Comparison of ENCODE assay signal across 8 cellular contexts in the genomic region with DNA sequence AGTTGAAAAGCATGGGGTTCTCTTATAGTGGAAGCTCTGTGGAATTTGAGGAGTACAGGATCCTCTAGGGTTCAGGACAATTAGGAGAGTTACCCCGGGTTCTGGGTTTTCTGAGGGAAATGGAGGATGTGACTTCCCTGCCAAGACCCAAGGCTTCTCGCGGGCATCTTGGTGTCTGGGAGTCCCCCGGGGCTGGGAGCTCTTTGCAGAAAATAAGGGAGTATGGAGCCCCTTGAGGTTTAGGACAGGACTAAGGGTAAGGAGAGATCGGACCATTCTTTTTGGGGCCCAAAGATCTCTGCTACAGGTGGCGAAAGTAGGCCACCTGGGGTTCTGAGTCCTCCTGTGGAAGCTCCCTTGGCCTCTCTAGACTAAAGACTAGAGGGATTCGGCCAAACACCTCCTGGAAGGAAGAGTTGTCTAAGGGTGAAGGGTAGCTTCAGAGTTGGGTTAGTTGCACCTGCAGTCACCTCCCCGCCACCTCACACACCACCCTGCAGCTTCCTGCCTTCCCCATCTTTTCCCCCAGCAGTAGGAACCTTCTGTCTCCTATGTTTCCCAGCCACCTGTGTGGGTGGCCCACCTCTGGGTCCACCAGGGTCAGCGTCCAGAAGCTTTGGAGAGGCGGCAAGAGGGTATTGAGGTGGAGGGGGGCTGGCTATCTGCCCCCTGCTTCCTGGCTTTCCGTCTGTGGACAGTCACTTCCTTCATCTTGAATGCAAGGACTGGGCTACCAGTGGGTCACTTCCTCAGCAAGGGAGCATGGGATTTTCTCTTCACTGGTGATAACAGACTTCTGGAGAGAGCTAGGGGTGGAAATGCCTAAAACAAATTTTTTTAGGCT. TPM values are rescaled to one million over a fixed set of nuclear protein-coding genes. Genes with fewer than 3 reads are reported as not detected.
A peak's percentile ranks its signal among the peaks of the same experiment; 100 is the strongest.
DNase-seq lines count a peak whose midpoint lies in the region; ATAC-seq and TF ChIP-seq lines count a peak whose summit lies in the region.

No MANE protein-coding gene starts in this region.

- H3K36me3 ChIP-seq in muscle layer of duodenum (ENCODE audit: control insufficient read depth in 1 of 2, insufficient read depth in 2 of 2, low read length in 2 of 2) = no peaks in the 10 kb centered on the region

- H3K9me3 ChIP-seq in AG04450 (ENCODE audit: control insufficient read depth, insufficient read depth, low read length) (no peaks in the 10 kb centered on the region), muscle layer of duodenum (ENCODE audit: control insufficient read depth in 1 of 2, low read length in 2 of 2) (no peaks in the 10 kb centered on the region)

- TSS peak; percentile 25 for BruUV-seq in MCF 10A (replicated peaks; lab: Mats Ljungman, UMichigan)

- ATAC-seq in HG02759 (IDR thresholded peaks at IDR 0.05; ENCODE audit: unreplicated experiment) = no peak

- H3K4me3 ChIP-seq in AG04450 (ENCODE audit: low read depth, low read length) (peak overlapping the region; percentile 88), muscle layer of duodenum (ENCODE audit: low read depth in 1 of 2, low read length in 2 of 2) (peak overlapping the region; percentile 84 to 90)
- H3K4me3 ChIP-seq in Jurkat, Clone E6-1 (ENCODE audit: low read length) = peak overlapping the region; percentile 94

- H3K27ac ChIP-seq in AG04450 (ENCODE audit: low read depth, low read length) (no peak overlapping the region), muscle layer of duodenum (ENCODE audit: low read length) (peak overlapping the region; percentile 93)

- peak overlapping the region; percentile 87 for H3K4me3 Mint-ChIP-seq in MCF 10A (ENCODE audit: unreplicated experiment)

- H3K4me1 Mint-ChIP-seq in MCF 10A (ENCODE audit: insufficient read depth, unreplicated experiment) = peaks cover 18% of the 10 kb centered on the region

- TF ChIP-seq CTCF in AG04450 (IDR thresholded peaks at IDR 0.05; ENCODE audit: low read depth, low read length) (no peak), MCF 10A (IDR thresholded peaks at IDR 0.05; ENCODE audit: unreplicated experiment) (no peak)

- intact Hi-C loops in MCF 10A (cut with micrococcal nuclease) = loop anchor here (1.0 to 2.0 kb wide), 4 partner anchors 41 to 100 kb away; a partner anchor contains a TSS
- intact Hi-C loops in posterior vena cava (cut with DNase I) = loop anchor here in 1 of 2 donors (5.0 kb wide), 1 partner anchor 59 kb away; no protein-coding TSS in a partner anchor

- no peaks in the 10 kb centered on the region for H3K9me3 Mint-ChIP-seq in MCF 10A (ENCODE audit: unreplicated experiment)

- POLR2A ChIA-PET in AG04450 (lab: Yijun Ruan, JAX) (interaction anchor here (0.8 to 1.1 kb wide), 3 partner anchors 12 to 79 kb away, joined by 3 read pairs; a partner anchor contains a TSS), MCF 10A (lab: Yijun Ruan, JAX) (interaction anchor here (0.6 to 3.4 kb wide), 21 partner anchors 10 to 1614 kb away, joined by 3 to 24 read pairs (median 6); a partner anchor contains a TSS)

- peak overlapping the region; percentile 82 for H3K27ac Mint-ChIP-seq in MCF 10A (ENCODE audit: low read depth, unreplicated experiment)

- H3K4me1 ChIP-seq in muscle layer of duodenum (ENCODE audit: control insufficient read depth in 1 of 2, insufficient read depth in 2 of 2, low read length in 2 of 2) = peaks cover 11 to 12% of the 10 kb centered on the region in 2 donors

- H3K36me3 Mint-ChIP-seq in MCF 10A (ENCODE audit: insufficient read depth, unreplicated experiment) = peaks cover 15% of the 10 kb centered on the region

- no peaks in the 10 kb centered on the region for H3K27me3 Mint-ChIP-seq in MCF 10A (ENCODE audit: insufficient read depth, unreplicated experiment)

- H3K27me3 ChIP-seq in AG04450 (ENCODE audit: control insufficient read depth, insufficient read depth, low read length) (no peaks in the 10 kb centered on the region), muscle layer of duodenum (ENCODE audit: low read depth, low read length) (no peaks in the 10 kb centered on the region)

- DNase-seq in AG04450 (ENCODE audit: low read depth, low spot score) (no peak), MCF 10A (ENCODE audit: unreplicated experiment) (no peak), posterior vena cava (ENCODE audit: low spot score) (no peak), mucosa of gallbladder (ENCODE audit: low spot score) (no peak), 8988T (no peak)
- no peak for DNase-seq in Jurkat, Clone E6-1 (ENCODE audit: low read depth, low spot score)

- CTCF ChIA-PET in AG04450 (lab: Charles Lee) = interaction anchor here (0.7 to 4.1 kb wide), 27 partner anchors 9 to 106 kb away, joined by 3 to 96 read pairs (median 7); a partner anchor contains a TSS
- CTCF ChIA-PET in MCF 10A (lab: Yijun Ruan, JAX) = interaction anchor here (0.6 to 5.3 kb wide), 31 partner anchors 8 to 134 kb away, joined by 3 to 55 read pairs (median 4); a partner anchor contains a TSS

RNA-seq across cellular contexts. Expression of a gene that starts 0.9 kb away (rescaled TPM):
- 5.0 and 9.0 TPM in 2 replicates for polyA plus RNA-seq in AG04450 (2011; rRNA removed)
- polyA minus RNA-seq in AG04450 (2011; rRNA and poly(A)+ RNA removed) = 7.5 and 7.6 TPM in 2 replicates
- 33.5 TPM for polyA plus RNA-seq in Jurkat, Clone E6-1 (2012; ENCODE audit: insufficient read depth, insufficient read length)
- total RNA-seq in MCF 10A (2022) = 74.4 and 126 TPM in 2 replicates
- total RNA-seq in posterior vena cava = 10 to 100 TPM; 24.6 to 26.8 TPM
- total RNA-seq in mucosa of gallbladder = 81.4 TPM

RNA-seq across cellular contexts. Expression of a gene that starts 53.0 kb away (rescaled TPM):
- 57.3 and 59.4 TPM in 2 replicates for polyA plus RNA-seq in AG04450 (2011; rRNA removed)
- polyA minus RNA-seq in AG04450 (2011; rRNA and poly(A)+ RNA removed) = 37.1 and 46.8 TPM in 2 replicates
- polyA plus RNA-seq in Jurkat, Clone E6-1 (2012; ENCODE audit: insufficient read depth, insufficient read length) = 23.6 TPM
- total RNA-seq in MCF 10A (2022) (34.6 and 44.8 TPM in 2 replicates), posterior vena cava (10 to 100 TPM; 31.7 to 33.7 TPM), mucosa of gallbladder (30.8 TPM)
